Comparison of ENCODE assay signal across 9 cellular contexts in the genomic region with DNA sequence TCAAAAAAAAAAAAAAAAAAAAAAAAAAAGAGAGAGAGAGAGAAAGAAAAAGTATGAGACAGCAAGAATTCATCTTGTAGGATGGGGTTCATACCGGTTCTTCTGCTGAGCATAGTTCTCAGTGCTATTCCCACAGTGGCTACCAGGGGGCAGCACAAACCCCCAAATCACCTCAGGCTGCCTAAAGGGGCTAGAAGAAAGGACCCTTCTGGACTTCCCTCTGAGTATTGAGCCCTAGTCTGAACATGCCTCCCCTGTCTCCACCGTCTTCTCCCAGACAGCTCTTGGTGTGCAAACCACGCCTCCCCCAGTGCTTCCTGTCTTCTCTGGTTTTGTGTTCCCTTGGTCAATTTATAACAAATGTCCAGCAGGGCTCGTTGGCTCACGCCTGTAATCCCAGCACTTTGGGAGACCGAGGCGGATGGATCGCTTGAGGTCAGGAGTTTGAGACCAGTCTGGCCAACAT. TPM values are rescaled to one million over a fixed set of nuclear protein-coding genes. Genes with fewer than 3 reads are reported as not detected.
DNase-seq lines count a peak whose midpoint lies in the region; ATAC-seq, FAIRE-seq and TF ChIP-seq lines count a peak whose summit lies in the region.
"Had no signal": no experiment of that assay in that cellular context is flagged by ENCODE, and none has a peak within 500 bp of the region (broad histone marks: within the 10 kb centered on the region; RNA-seq: fewer than 3 reads in every experiment).

No MANE protein-coding gene starts in this region.

- ATAC-seq in HG03280 (IDR thresholded peaks at IDR 0.05; ENCODE audit: unreplicated experiment), result peak; percentile 50
- peak; percentile 60 for ATAC-seq in stimulated activated naive CD8-positive, alpha-beta T cell treated with anti-CD3 and anti-CD28 coated beads, Interleukin-15, amount 100 ng/mL, for 72 hours

- no peak overlapping the region for H3K27ac Mint-ChIP-seq in activated CD4-positive, alpha-beta memory T cell treated with anti-CD3 and anti-CD28 coated beads, Interleukin-2, amount 10 ng/mL, durations not matched to agents 7 days and 5 days
- H3K27ac Mint-ChIP-seq in stimulated activated naive CD8-positive, alpha-beta T cell treated with anti-CD3 and anti-CD28 coated beads, Interleukin-15, amount 100 ng/mL, for 72 hours, result no peak overlapping the region

- peak; percentile 82 for TF ChIP-seq CTCF in D721Med (IDR thresholded peaks at IDR 0.05; ENCODE audit: insufficient read depth, missing control alignments)

- no peak overlapping the region for H3K4me3 Mint-ChIP-seq in activated CD4-positive, alpha-beta memory T cell treated with anti-CD3 and anti-CD28 coated beads, Interleukin-2, amount 10 ng/mL, durations not matched to agents 7 days and 5 days
- H3K4me3 Mint-ChIP-seq in stimulated activated naive CD8-positive, alpha-beta T cell treated with anti-CD3 and anti-CD28 coated beads, Interleukin-15, amount 100 ng/mL, for 72 hours, result no peak overlapping the region

- DNase-seq in D721Med (ENCODE audit: insufficient read length, low spot score) (no peak), NCI-H82 (lab: John Stamatoyannopoulos, UW) (peak; percentile 91), midbrain (lab: John Stamatoyannopoulos, UW) (peak; percentile 75), NK-92 (lab: John Stamatoyannopoulos, UW; ENCODE audit: unreplicated experiment) (no peak)
- DNase-seq in activated CD4-positive, alpha-beta memory T cell treated with anti-CD3 and anti-CD28 coated beads, Interleukin-2, amount 10 ng/mL, durations not matched to agents 7 days and 5 days, result peak; percentile 75
- DNase-seq in effector CD8-positive, alpha-beta T cell (lab: John Stamatoyannopoulos, UW), result peak; percentile 44
- peak; percentile 64 to 76 for DNase-seq in stimulated activated naive CD8-positive, alpha-beta T cell treated with anti-CD3 and anti-CD28 coated beads, Interleukin-15, amount 100 ng/mL, for 72 hours

- FAIRE-seq in D721Med (lab: Jason Lieb, UNC), result no peak
- FAIRE-seq: colon had no signal

- no peaks in the 10 kb centered on the region for H3K9me3 Mint-ChIP-seq in activated CD4-positive, alpha-beta memory T cell treated with anti-CD3 and anti-CD28 coated beads, Interleukin-2, amount 10 ng/mL, durations not matched to agents 7 days and 5 days
- H3K9me3 Mint-ChIP-seq in stimulated activated naive CD8-positive, alpha-beta T cell treated with anti-CD3 and anti-CD28 coated beads, Interleukin-15, amount 100 ng/mL, for 72 hours, result no peaks in the 10 kb centered on the region

- POLR2A ChIA-PET in activated CD4-positive, alpha-beta memory T cell treated with anti-CD3 and anti-CD28 coated beads, Interleukin-2, amount 10 ng/mL, durations not matched to agents 7 days and 5 days (lab: Charles Lee), result interaction anchor here (1.1 to 1.2 kb wide), 2 partner anchors 9 to 64 kb away, joined by 3 read pairs; no protein-coding TSS in a partner anchor

- H3K27me3 Mint-ChIP-seq in activated CD4-positive, alpha-beta memory T cell treated with anti-CD3 and anti-CD28 coated beads, Interleukin-2, amount 10 ng/mL, durations not matched to agents 7 days and 5 days, result peaks cover 8% of the 10 kb centered on the region
- H3K27me3 Mint-ChIP-seq in stimulated activated naive CD8-positive, alpha-beta T cell treated with anti-CD3 and anti-CD28 coated beads, Interleukin-15, amount 100 ng/mL, for 72 hours, result peaks cover 26% of the 10 kb centered on the region

- peaks cover 40% of the 10 kb centered on the region for H3K4me1 Mint-ChIP-seq in activated CD4-positive, alpha-beta memory T cell treated with anti-CD3 and anti-CD28 coated beads, Interleukin-2, amount 10 ng/mL, durations not matched to agents 7 days and 5 days
- peaks cover 24% of the 10 kb centered on the region for H3K4me1 Mint-ChIP-seq in stimulated activated naive CD8-positive, alpha-beta T cell treated with anti-CD3 and anti-CD28 coated beads, Interleukin-15, amount 100 ng/mL, for 72 hours

- H3K36me3 Mint-ChIP-seq in activated CD4-positive, alpha-beta memory T cell treated with anti-CD3 and anti-CD28 coated beads, Interleukin-2, amount 10 ng/mL, durations not matched to agents 7 days and 5 days (ENCODE audit: low read depth), result no peaks in the 10 kb centered on the region

- CTCF ChIA-PET in activated CD4-positive, alpha-beta memory T cell treated with anti-CD3 and anti-CD28 coated beads, Interleukin-2, amount 10 ng/mL, durations not matched to agents 7 days and 5 days (lab: Charles Lee), result interaction anchor here (0.5 to 2.8 kb wide), 16 partner anchors 11 to 659 kb away, joined by 3 to 13 read pairs (median 4); no protein-coding TSS in a partner anchor

RNA-seq across cellular contexts. Expression of gene SMUG1, which starts 31.3 kb away (rescaled TPM):
- total RNA-seq in activated CD4-positive, alpha-beta memory T cell treated with anti-CD3 and anti-CD28 coated beads, Interleukin-2, amount 10 ng/mL, durations not matched to agents 7 days and 5 days, result 10 to 100 TPM; 25.7 to 27.9 TPM

RNA-seq across cellular contexts. Expression of gene CBX5, which starts 59.8 kb away (rescaled TPM):
- total RNA-seq in activated CD4-positive, alpha-beta memory T cell treated with anti-CD3 and anti-CD28 coated beads, Interleukin-2, amount 10 ng/mL, durations not matched to agents 7 days and 5 days, result 100 to 1,000 TPM; 103 to 106 TPM

Comparison
In these comparisons a context has a peak if more than half of its experiments do, and no peak if none do; other contexts are left out.
1. DNase-seq: peak in NCI-H82 (single experiment), activated CD4-positive, alpha-beta memory T cell treated with anti-CD3 and anti-CD28 coated beads, Interleukin-2, amount 10 ng/mL, durations not matched to agents 7 days and 5 days (single experiment), effector CD8-positive, alpha-beta T cell (single experiment), midbrain (single experiment) and stimulated activated naive CD8-positive, alpha-beta T cell treated with anti-CD3 and anti-CD28 coated beads, Interleukin-15, amount 100 ng/mL, for 72 hours (2 of 2); none in D721Med (single experiment) and NK-92 (single experiment).